Comparison of ENCODE assay signal across 8 cellular contexts in the genomic region with DNA sequence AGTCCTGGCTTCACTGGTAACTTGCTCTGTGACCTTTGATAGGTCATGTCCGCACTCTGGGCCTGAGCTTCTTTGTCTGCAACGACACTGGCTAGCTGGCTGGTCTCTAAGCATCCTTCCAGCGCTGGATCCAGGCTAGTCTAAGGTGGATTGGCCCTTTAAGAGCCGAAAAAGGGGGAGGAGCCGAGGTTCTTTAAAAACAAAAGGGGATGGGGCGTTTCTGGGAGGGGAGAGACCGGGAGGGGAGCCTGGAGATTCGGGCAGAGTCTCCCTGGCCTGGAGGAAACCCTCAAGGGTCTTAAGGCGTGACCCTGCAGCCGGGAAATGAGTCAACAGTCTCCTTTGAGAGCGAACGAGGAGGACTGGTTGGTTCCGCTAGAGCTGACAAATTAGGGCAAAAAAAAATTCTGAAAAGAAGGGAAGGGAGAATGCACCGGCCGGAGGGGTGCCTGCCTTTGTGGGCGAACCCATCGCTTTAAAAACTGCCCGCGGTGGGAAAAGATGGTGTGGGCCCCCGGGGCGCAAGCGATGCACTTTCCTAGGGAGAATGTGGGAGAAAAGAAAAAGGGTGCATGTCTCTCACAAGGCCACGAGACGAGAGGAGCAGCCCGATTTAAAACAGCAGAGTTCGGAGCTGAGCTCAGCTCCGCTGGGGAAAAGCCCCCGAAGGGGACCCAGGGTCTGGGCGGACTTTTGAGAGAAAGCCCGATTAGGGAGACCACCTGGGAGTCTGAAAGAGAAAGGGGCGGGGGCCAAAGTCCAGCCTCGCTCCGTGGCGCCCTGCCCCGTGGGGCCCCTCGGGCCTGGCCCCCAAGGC. TPM values are rescaled to one million over a fixed set of nuclear protein-coding genes. Genes with fewer than 3 reads are reported as not detected.
A peak's percentile ranks its signal among the peaks of the same experiment; 100 is the strongest.
DNase-seq lines count a peak whose midpoint lies in the region; ATAC-seq and TF ChIP-seq lines count a peak whose summit lies in the region.

No MANE protein-coding gene starts in this region.

- 1 to 2% (median 1%) methylated on average over 30 to 36 of the region's 36 CpGs for WGBS in adrenal gland, 4 donors
- WGBS in aorta, 2 donors: 0 to 1% methylated on average over 36 of the region's 36 CpGs

- in situ Hi-C loops in G401 (cut with HindIII; ENCODE audit: low sequenced_read_pairs): no loop called here

- H3K36me3 ChIP-seq in adrenal gland (replicated peaks in 1 of 2) (no peaks in the 10 kb centered on the region), neutrophil (no peaks in the 10 kb centered on the region), aorta (ENCODE audit: control insufficient read depth in 1 of 2, insufficient read depth in 2 of 2, low read length in 1 of 2) (no peaks in the 10 kb centered on the region)

- intact Hi-C loops in adrenal gland (cut with DNase I): loop anchor here (2.0 to 10.0 kb wide), 2 partner anchors 41 to 177 kb away; no protein-coding TSS in a partner anchor
- intact Hi-C loops in head of caudate nucleus (cut with DNase I): loop anchor here (10.0 kb wide), 1 partner anchor 177 kb away; no protein-coding TSS in a partner anchor
- intact Hi-C loops in aorta (cut with DNase I): loop anchor here (5.0 to 10.0 kb wide), 4 partner anchors 40 to 387 kb away; no protein-coding TSS in a partner anchor

- peak overlapping the region; percentile 56 to 97 (median 74) for H3K4me3 ChIP-seq in adrenal gland
- peak overlapping the region; percentile 77 for H3K4me3 ChIP-seq in neutrophil (ENCODE audit: low read depth in 1 of 2, low read length in 1 of 2)
- peak overlapping the region; percentile 93 to 96 for H3K4me3 ChIP-seq in aorta (ENCODE audit: low read length in 2 of 2)

- DNase-seq in G401 (ENCODE audit: low spot score): peak; percentile 92
- DNase-seq in RPMI7951 (ENCODE audit: low read depth): peak; percentile 79
- DNase-seq in adrenal gland: peak; percentile 55 to 80 (median 64)
- peak in 35 of 42 donors; percentile 13 to 82 (median 61) for DNase-seq in head of caudate nucleus
- peak; percentile 81 to 82 for DNase-seq in aorta
- DNase-seq in activated CD4-positive, CD25-positive, alpha-beta regulatory T cell (lab: John Stamatoyannopoulos, UW): no peak

- TF ChIP-seq EP300 in Ishikawa (IDR thresholded peaks at IDR 0.05; ENCODE audit: borderline replicate concordance): no peak

- ATAC-seq in aorta (ENCODE audit: low FRiP score): peak; percentile 64

- TF ChIP-seq RAD21 in Ishikawa (IDR thresholded peaks at IDR 0.05; ENCODE audit: low read depth): no peak

- no peaks in the 10 kb centered on the region for H3K27me3 ChIP-seq in adrenal gland
- peaks cover 64% of the 10 kb centered on the region for H3K27me3 ChIP-seq in neutrophil
- no peaks in the 10 kb centered on the region for H3K27me3 ChIP-seq in aorta (ENCODE audit: control insufficient read depth in 1 of 2, insufficient read depth in 2 of 2, low read length in 1 of 2)

- no peaks in the 10 kb centered on the region for H3K9me3 ChIP-seq in adrenal gland (replicated peaks in 1 of 3)
- no peaks in the 10 kb centered on the region for H3K9me3 ChIP-seq in neutrophil
- H3K9me3 ChIP-seq in aorta (ENCODE audit: control insufficient read depth, low read length): no peaks in the 10 kb centered on the region

- no peak for TF ChIP-seq CTCF in adrenal gland (IDR thresholded peaks at IDR 0.05)
- TF ChIP-seq CTCF in neutrophil (IDR thresholded peaks at IDR 0.05): no peak

- H3K27ac ChIP-seq in adrenal gland: peak overlapping the region in 4 of 5 donors; percentile 8 to 80 (median 65)
- no peak overlapping the region for H3K27ac ChIP-seq in neutrophil
- H3K27ac ChIP-seq in aorta (ENCODE audit: low read depth in 1 of 2, low read length in 2 of 2): peak overlapping the region in 1 of 2 donors; percentile 29

- peaks cover 29 to 42% of the 10 kb centered on the region in 2 donors for H3K4me1 ChIP-seq in adrenal gland (replicated peaks in 1 of 2)
- H3K4me1 ChIP-seq in neutrophil (ENCODE audit: control insufficient read depth in 1 of 2, insufficient read depth in 1 of 2, low read depth in 1 of 2, low read length in 1 of 2): peaks cover 15 to 23% of the 10 kb centered on the region in 2 experiments
- no peaks in the 10 kb centered on the region for H3K4me1 ChIP-seq in aorta (ENCODE audit: control insufficient read depth in 1 of 2, insufficient read depth in 2 of 2, low read length in 2 of 2)

- TF ChIP-seq POLR2A in adrenal gland (IDR thresholded peaks at IDR 0.05): peak in 1 of 2 donors; percentile 31

TF ChIP-seq in Ishikawa, 13 proteins besides CTCF, POLR2A, EP300 and RAD21:
- TF ChIP-seq EGR1 (IDR thresholded peaks at IDR 0.05) (no peak), ZBTB7A (IDR thresholded peaks at IDR 0.05; ENCODE audit: low read depth) (0 out of 2 replicates have a peak, but pooled peaks have one; percentile 41), TCF12 (IDR thresholded peaks at IDR 0.05; ENCODE audit: low read depth) (no peak)
- TF ChIP-seq, protein P1, sequence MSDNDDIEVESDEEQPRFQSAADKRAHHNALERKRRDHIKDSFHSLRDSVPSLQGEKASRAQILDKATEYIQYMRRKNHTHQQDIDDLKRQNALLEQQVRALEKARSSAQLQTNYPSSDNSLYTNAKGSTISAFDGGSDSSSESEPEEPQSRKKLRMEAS (IDR thresholded peaks at IDR 0.05): peak; percentile 28; the same call in 1 of the 2 replicates

RNA-seq across cellular contexts. Expression of a gene that starts 1.0 kb away (rescaled TPM):
- total RNA-seq in G401 (2014; rRNA removed; shearing (Covaris generic)): 41.1 and 42.6 TPM in 2 replicates
- 6.0 and 8.0 TPM in 2 replicates for total RNA-seq in RPMI7951 (2014; rRNA removed; shearing (Covaris generic))
- total RNA-seq in adrenal gland: 10 to 100 TPM in 7 of 8 donors, 1 to 10 TPM in 1; 8.1 to 20.2 (median 15.4) TPM
- 10 to 100 TPM in 2 of 3 donors, 1 to 10 TPM in 1; 3.6 to 15.9 (median 10.3) TPM for polyA plus RNA-seq in adrenal gland
- total RNA-seq in aorta: 10 to 100 TPM; 20.1 to 30.9 TPM
- 10 to 100 TPM in 1 of 2 donors, 1 to 10 TPM in 1; 4.3 to 14.0 TPM for polyA plus RNA-seq in aorta

RNA-seq across cellular contexts. Expression of a gene that starts 45.6 kb away (rescaled TPM):
- 96.4 and 96.8 TPM in 2 replicates for total RNA-seq in G401 (2014; rRNA removed; shearing (Covaris generic))
- 12.1 and 16.3 TPM in 2 replicates for total RNA-seq in RPMI7951 (2014; rRNA removed; shearing (Covaris generic))
- total RNA-seq in adrenal gland (10 to 100 TPM in 7 of 8 donors, 1 to 10 TPM in 1; 9.3 to 13.9 (median 10.9) TPM), aorta (10 to 100 TPM; 18.3 to 20.6 TPM)
- polyA plus RNA-seq in adrenal gland (10 to 100 TPM in 1 of 3 donors, 1 to 10 TPM in 2; 4.5 to 19.2 (median 9.8) TPM), aorta (10 to 100 TPM in 1 of 2 donors, 1 to 10 TPM in 1; 7.1 to 12.6 TPM)

Comparison
In these comparisons a context has a peak if more than half of its experiments do, and no peak if none do; other contexts are left out.
1. DNase-seq: peak in G401 (single experiment), RPMI7951 (single experiment), adrenal gland (7 of 7), head of caudate nucleus (35 of 42) and aorta (2 of 2); none in activated CD4-positive, CD25-positive, alpha-beta regulatory T cell (0 of 4).
2. Peak in every context shown above with its lines, with median percentiles within 50 percentile points of each other: H3K4me3 ChIP-seq.